In the genomic region with DNA sequence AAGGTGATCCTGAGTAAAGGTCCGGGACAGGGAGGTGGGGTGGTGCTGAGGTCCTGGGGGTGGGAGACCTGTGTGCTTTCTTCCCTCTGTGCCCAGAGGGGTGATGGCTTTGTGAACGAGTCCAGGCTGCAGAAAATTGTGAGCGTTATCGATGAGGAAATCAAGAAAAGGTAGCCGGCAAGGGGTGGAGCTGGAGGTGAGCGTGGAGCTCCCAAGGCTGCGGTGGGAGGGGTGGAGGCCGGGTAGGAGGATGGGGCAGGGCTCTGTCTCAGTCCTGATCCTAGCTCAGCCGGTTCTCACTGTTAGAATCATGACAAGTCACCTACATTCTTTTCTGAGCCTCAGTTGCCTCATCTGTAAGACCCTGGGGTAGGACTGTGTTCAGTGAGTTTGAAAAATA, we compare ENCODE assay signal across 1 cellular context.
TF ChIP-seq lines count a peak whose summit lies in the region.

No MANE protein-coding gene starts in this region.

TF ChIP-seq in GM23338, 12 proteins besides CTCF, POLR2A, EP300 and RAD21 (continued from another document):
- TF ChIP-seq, protein P1, sequence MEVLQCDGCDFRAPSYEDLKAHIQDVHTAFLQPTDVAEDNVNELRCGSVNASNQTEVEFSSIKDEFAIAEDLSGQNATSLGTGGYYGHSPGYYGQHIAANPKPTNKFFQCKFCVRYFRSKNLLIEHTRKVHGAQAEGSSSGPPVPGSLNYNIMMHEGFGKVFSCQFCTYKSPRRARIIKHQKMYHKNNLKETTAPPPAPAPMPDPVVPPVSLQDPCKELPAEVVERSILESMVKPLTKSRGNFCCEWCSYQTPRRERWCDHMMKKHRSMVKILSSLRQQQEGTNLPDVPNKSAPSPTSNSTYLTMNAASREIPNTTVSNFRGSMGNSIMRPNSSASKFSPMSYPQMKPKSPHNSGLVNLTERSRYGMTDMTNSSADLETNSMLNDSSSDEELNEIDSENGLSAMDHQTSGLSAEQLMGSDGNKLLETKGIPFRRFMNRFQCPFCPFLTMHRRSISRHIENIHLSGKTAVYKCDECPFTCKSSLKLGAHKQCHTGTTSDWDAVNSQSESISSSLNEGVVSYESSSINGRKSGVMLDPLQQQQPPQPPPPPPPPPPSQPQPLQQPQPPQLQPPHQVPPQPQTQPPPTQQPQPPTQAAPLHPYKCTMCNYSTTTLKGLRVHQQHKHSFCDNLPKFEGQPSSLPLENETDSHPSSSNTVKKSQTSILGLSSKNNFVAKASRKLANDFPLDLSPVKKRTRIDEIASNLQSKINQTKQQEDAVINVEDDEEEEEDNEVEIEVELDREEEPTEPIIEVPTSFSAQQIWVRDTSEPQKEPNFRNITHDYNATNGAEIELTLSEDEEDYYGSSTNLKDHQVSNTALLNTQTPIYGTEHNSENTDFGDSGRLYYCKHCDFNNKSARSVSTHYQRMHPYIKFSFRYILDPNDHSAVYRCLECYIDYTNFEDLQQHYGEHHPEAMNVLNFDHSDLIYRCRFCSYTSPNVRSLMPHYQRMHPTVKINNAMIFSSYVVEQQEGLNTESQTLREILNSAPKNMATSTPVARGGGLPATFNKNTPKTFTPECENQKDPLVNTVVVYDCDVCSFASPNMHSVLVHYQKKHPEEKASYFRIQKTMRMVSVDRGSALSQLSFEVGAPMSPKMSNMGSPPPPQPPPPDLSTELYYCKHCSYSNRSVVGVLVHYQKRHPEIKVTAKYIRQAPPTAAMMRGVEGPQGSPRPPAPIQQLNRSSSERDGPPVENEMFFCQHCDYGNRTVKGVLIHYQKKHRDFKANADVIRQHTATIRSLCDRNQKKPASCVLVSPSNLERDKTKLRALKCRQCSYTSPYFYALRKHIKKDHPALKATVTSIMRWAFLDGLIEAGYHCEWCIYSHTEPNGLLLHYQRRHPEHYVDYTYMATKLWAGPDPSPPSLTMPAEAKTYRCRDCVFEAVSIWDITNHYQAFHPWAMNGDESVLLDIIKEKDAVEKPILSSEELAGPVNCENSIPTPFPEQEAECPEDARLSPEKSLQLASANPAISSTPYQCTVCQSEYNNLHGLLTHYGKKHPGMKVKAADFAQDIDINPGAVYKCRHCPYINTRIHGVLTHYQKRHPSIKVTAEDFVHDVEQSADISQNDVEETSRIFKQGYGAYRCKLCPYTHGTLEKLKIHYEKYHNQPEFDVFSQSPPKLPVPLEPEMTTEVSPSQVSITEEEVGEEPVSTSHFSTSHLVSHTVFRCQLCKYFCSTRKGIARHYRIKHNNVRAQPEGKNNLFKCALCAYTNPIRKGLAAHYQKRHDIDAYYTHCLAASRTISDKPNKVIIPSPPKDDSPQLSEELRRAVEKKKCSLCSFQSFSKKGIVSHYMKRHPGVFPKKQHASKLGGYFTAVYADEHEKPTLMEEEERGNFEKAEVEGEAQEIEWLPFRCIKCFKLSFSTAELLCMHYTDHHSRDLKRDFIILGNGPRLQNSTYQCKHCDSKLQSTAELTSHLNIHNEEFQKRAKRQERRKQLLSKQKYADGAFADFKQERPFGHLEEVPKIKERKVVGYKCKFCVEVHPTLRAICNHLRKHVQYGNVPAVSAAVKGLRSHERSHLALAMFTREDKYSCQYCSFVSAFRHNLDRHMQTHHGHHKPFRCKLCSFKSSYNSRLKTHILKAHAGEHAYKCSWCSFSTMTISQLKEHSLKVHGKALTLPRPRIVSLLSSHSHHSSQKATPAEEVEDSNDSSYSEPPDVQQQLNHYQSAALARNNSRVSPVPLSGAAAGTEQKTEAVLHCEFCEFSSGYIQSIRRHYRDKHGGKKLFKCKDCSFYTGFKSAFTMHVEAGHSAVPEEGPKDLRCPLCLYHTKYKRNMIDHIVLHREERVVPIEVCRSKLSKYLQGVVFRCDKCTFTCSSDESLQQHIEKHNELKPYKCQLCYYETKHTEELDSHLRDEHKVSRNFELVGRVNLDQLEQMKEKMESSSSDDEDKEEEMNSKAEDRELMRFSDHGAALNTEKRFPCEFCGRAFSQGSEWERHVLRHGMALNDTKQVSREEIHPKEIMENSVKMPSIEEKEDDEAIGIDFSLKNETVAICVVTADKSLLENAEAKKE (CRISPR knock-in tag; IDR thresholded peaks at IDR 0.05): no peak
- TF ChIP-seq, protein P2, sequence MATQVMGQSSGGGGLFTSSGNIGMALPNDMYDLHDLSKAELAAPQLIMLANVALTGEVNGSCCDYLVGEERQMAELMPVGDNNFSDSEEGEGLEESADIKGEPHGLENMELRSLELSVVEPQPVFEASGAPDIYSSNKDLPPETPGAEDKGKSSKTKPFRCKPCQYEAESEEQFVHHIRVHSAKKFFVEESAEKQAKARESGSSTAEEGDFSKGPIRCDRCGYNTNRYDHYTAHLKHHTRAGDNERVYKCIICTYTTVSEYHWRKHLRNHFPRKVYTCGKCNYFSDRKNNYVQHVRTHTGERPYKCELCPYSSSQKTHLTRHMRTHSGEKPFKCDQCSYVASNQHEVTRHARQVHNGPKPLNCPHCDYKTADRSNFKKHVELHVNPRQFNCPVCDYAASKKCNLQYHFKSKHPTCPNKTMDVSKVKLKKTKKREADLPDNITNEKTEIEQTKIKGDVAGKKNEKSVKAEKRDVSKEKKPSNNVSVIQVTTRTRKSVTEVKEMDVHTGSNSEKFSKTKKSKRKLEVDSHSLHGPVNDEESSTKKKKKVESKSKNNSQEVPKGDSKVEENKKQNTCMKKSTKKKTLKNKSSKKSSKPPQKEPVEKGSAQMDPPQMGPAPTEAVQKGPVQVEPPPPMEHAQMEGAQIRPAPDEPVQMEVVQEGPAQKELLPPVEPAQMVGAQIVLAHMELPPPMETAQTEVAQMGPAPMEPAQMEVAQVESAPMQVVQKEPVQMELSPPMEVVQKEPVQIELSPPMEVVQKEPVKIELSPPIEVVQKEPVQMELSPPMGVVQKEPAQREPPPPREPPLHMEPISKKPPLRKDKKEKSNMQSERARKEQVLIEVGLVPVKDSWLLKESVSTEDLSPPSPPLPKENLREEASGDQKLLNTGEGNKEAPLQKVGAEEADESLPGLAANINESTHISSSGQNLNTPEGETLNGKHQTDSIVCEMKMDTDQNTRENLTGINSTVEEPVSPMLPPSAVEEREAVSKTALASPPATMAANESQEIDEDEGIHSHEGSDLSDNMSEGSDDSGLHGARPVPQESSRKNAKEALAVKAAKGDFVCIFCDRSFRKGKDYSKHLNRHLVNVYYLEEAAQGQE (IDR thresholded peaks at IDR 0.05; ENCODE audit: unreplicated experiment): no peak
- TF ChIP-seq EZH2 (IDR thresholded peaks at IDR 0.05; ENCODE audit: low read depth, unreplicated experiment) (no peak), ZNF114 (CRISPR knock-in tag; IDR thresholded peaks at IDR 0.05) (no peak), JUNB (IDR thresholded peaks at IDR 0.05; ENCODE audit: unreplicated experiment) (no peak), STAT1 (IDR thresholded peaks at IDR 0.05; ENCODE audit: unreplicated experiment) (no peak), ZNF331 (CRISPR knock-in tag; IDR thresholded peaks at IDR 0.05; ENCODE audit: low read depth) (no peak), CREB1 (CRISPR knock-in tag; IDR thresholded peaks at IDR 0.05; ENCODE audit: low read depth) (no peak), NANOG (IDR thresholded peaks at IDR 0.05; ENCODE audit: borderline replicate concordance) (no peak)
